ENCODE assay signal across 1 cellular context in the genomic region with DNA sequence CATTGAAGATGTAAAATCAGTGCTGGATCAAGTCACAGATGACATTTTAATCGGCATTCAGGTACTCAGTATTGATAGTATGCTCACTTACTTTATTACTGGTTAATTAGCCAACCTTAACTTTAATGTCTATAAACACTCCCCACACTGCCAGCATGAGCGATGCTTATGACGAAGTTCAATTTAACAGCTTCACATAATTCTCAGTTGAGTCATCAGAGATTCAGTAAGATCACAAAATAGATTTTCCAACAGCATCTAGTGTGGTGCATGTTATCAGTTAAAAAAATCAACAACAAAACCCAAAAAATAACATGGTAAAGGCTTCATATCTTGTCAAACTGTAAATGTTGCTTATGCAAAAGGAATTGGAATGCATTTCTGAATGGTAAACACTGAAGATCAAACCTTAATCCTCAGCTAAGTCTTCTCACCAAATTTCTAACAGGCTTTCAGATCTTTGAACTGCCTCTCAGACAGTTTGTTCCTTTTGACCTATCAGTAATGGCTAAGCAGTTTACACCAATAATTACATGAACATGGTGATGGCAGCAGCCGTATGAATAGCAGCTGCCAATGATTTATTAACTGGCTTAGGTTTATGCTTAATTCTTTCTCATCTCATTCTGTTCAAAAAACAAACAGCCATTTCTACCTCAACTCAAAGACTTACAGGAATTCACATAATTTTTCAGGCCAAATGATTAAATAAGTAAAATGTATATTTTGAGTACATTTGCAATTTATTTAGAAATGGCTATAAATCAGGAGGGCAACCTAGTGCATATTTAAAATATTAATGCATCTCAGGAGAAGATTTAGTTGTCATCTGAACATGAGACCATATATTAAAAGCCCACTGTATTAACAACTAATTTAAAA.
TF ChIP-seq lines count a peak whose summit lies in the region.

No MANE protein-coding gene starts in this region.

TF ChIP-seq in HCT116, 20 proteins besides CTCF, POLR2A, EP300 and RAD21:
- TF ChIP-seq SP1 (IDR thresholded peaks at IDR 0.05; ENCODE audit: low read depth) (peak; percentile 24; the same call in 1 of the 2 replicates), EGR1 (IDR thresholded peaks at IDR 0.05; ENCODE audit: low read depth) (no peak), ATF3 (IDR thresholded peaks at IDR 0.05) (no peak), JUND (IDR thresholded peaks at IDR 0.05) (peak; percentile 29; the same call in 1 of the 2 replicates), CBX3 (IDR thresholded peaks at IDR 0.05; ENCODE audit: low read depth) (peak; percentile 28; the same call in 1 of the 2 replicates), FOSL1 (IDR thresholded peaks at IDR 0.05; ENCODE audit: low read depth) (peak; percentile 47)
- TF ChIP-seq, protein P1, sequence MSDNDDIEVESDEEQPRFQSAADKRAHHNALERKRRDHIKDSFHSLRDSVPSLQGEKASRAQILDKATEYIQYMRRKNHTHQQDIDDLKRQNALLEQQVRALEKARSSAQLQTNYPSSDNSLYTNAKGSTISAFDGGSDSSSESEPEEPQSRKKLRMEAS (IDR thresholded peaks at IDR 0.05): peak; percentile 19; the same call in 1 of the 2 replicates
